Comparison of ENCODE assay signal across 8 cellular contexts in the genomic region with DNA sequence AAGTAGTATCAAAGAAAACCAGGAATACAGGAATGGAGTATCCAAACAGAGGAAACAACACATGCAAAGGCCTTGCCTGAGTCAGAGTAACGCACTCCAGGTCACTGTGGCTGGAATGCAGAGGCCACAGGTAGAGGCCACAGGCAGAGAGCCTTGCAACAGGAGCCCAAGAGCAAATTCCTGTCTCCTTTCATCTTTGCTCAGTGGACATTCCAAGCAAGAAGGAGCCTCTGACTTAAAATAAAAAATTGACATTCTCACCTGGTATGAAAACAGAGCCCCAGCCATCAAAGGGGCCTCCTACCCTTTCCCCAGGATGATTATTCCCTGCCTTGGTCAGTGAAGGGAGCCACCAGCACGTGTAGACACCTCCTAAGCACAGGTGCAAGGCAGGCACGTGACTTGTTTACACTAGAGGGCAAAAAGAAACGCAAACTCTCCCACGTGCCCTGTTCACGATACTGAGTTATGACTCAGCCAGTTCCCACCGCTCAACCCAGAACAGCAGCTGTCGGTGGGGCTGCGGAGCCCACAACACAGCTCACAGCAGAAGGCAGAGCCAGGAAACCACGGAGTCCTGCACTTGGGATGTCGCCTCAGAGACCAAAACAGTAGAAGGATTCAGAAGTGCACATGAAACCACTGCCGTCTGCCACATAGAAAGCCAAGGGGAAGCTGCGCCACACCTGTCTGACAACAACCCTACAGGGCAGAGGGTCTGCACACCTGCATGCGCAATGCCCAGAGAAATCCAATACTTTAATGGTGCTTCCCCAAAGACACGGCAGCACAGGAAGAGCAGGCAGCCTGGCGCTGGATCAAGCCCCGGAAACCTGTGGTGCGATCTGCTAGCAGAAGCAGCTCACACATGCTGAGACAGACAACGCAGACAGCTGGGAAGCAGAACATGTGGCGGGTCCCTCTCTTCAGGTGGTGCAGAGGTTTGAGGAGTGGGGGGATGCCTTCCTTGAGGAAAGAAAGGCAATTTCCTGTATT. TPM values are rescaled to one million over a fixed set of nuclear protein-coding genes. Genes with fewer than 3 reads are reported as not detected.
DNase-seq lines count a peak whose midpoint lies in the region; ATAC-seq lines count a peak whose summit lies in the region.

No MANE protein-coding gene starts in this region.

- ATAC-seq in GM18861 (IDR thresholded peaks at IDR 0.05; ENCODE audit: unreplicated experiment) (peak; percentile 84), HG02981 (IDR thresholded peaks at IDR 0.05; ENCODE audit: unreplicated experiment) (peak; percentile 82)

- peak; percentile 92 to 98 for DNase-seq in NCI-H2081 (lab: John Stamatoyannopoulos, UW)
- peak; percentile 80 for DNase-seq in activated CD4-positive, alpha-beta T cell treated with anti-CD3 and anti-CD28 coated beads, Interleukin-2, amount 10 ng/mL, durations not matched to agents 24 days and 14 days
- DNase-seq in dermis blood vessel endothelial cell, result peak; percentile 88
- DNase-seq in mucosa of gallbladder (ENCODE audit: low spot score), result peak; percentile 79
- DNase-seq in stimulated activated naive CD4-positive, alpha-beta T cell treated with Interleukin-2 at 50 U/mL for 16 hours (lab: John Stamatoyannopoulos, UW), result peak; percentile 16
- no peak for DNase-seq in GM03348 (ENCODE audit: low spot score)

- no peaks in the 10 kb centered on the region for H3K36me3 Mint-ChIP-seq in activated CD4-positive, alpha-beta T cell treated with anti-CD3 and anti-CD28 coated beads, Interleukin-2, amount 10 ng/mL, durations not matched to agents 24 days and 14 days (ENCODE audit: low read depth)

- intact Hi-C loops in activated CD4-positive, alpha-beta T cell treated with anti-CD3 and anti-CD28 coated beads, Interleukin-2, amount 10 ng/mL, durations not matched to agents 24 days and 14 days (cut with micrococcal nuclease), result no loop called here

- H3K4me1 Mint-ChIP-seq in activated CD4-positive, alpha-beta T cell treated with anti-CD3 and anti-CD28 coated beads, Interleukin-2, amount 10 ng/mL, durations not matched to agents 24 days and 14 days, result peaks cover 9% of the 10 kb centered on the region

- peak overlapping the region; percentile 69 for H3K4me3 Mint-ChIP-seq in activated CD4-positive, alpha-beta T cell treated with anti-CD3 and anti-CD28 coated beads, Interleukin-2, amount 10 ng/mL, durations not matched to agents 24 days and 14 days

- H3K27ac Mint-ChIP-seq in activated CD4-positive, alpha-beta T cell treated with anti-CD3 and anti-CD28 coated beads, Interleukin-2, amount 10 ng/mL, durations not matched to agents 24 days and 14 days, result no peak overlapping the region

- no peaks in the 10 kb centered on the region for H3K9me3 Mint-ChIP-seq in activated CD4-positive, alpha-beta T cell treated with anti-CD3 and anti-CD28 coated beads, Interleukin-2, amount 10 ng/mL, durations not matched to agents 24 days and 14 days

- peaks cover 48% of the 10 kb centered on the region for H3K27me3 Mint-ChIP-seq in activated CD4-positive, alpha-beta T cell treated with anti-CD3 and anti-CD28 coated beads, Interleukin-2, amount 10 ng/mL, durations not matched to agents 24 days and 14 days

RNA-seq across cellular contexts. Expression of a gene that starts 52.1 kb away (rescaled TPM):
- total RNA-seq in activated CD4-positive, alpha-beta T cell treated with anti-CD3 and anti-CD28 coated beads, Interleukin-2, amount 10 ng/mL, durations not matched to agents 24 days and 14 days, result 2.1 and 2.2 TPM in 2 replicates
- 86.6 and 107 TPM in 2 replicates for total RNA-seq in dermis blood vessel endothelial cell
- 257 TPM for total RNA-seq in mucosa of gallbladder

Comparison
In these comparisons a context has a peak if more than half of its experiments do, and no peak if none do; other contexts are left out.
1. RNA of a gene that starts 52.1 kb away (total RNA-seq): 257 TPM in mucosa of gallbladder (single experiment) and 86.6 to 107 TPM in dermis blood vessel endothelial cell; 2.1 to 2.2 TPM in activated CD4-positive, alpha-beta T cell treated with anti-CD3 and anti-CD28 coated beads, Interleukin-2, amount 10 ng/mL, durations not matched to agents 24 days and 14 days; every median in the first group is over 10 times any median in the second.